ENCODE assay signal across 22 cellular contexts in genomic region chr10:112026438-112026837, GRCh38.
DNase-seq lines count a peak whose midpoint lies in the region; ATAC-seq and TF ChIP-seq lines count a peak whose summit lies in the region.
"Had no signal": no experiment of that assay in that cellular context is flagged by ENCODE, and none has a peak within 500 bp of the region (broad histone marks: within the 10 kb centered on the region; RNA-seq: fewer than 3 reads in every experiment).

No MANE protein-coding gene starts in this region.

- H3K36me3 Mint-ChIP-seq in endodermal cell (ENCODE audit: low read depth): no peaks in the 10 kb centered on the region
- peaks cover 4% of the 10 kb centered on the region for H3K36me3 Mint-ChIP-seq in neural crest cell (ENCODE audit: low read depth)
- H3K36me3 Mint-ChIP-seq: naive B cell; stimulated activated effector memory CD8-positive, alpha-beta T cell treated with anti-CD3 and anti-CD28 coated beads, Interleukin-12 subunit alpha, Interleukin-12 subunit beta, amount 100 ng/mL, for 72 hours had no signal

- H3K79me2 ChIP-seq in Loucy (ENCODE audit: insufficient read depth, low read length): no peaks in the 10 kb centered on the region

- H3K4me1 Mint-ChIP-seq in endodermal cell (peaks cover 17% of the 10 kb centered on the region), neural crest cell (no peaks in the 10 kb centered on the region)
- H3K4me1 Mint-ChIP-seq: naive B cell; stimulated activated effector memory CD8-positive, alpha-beta T cell treated with anti-CD3 and anti-CD28 coated beads, Interleukin-12 subunit alpha, Interleukin-12 subunit beta, amount 100 ng/mL, for 72 hours had no signal

- H3K4me3 Mint-ChIP-seq in endodermal cell: no peak overlapping the region
- H3K4me3 Mint-ChIP-seq in neural crest cell: no peak overlapping the region
- H3K4me3 Mint-ChIP-seq: activated T-helper 1 cell treated with anti-CD3 and anti-CD28 coated beads, Interleukin-12 subunit alpha, Interleukin-12 subunit beta, Interleukin-2, Interleukin-4 antibody, amounts not matched to agents 30 ng/mL and 10 ng/mL and 1 ng/mL, durations not matched to agents 14 hours and 24 hours and 36 hours; naive B cell; stimulated activated effector memory CD8-positive, alpha-beta T cell treated with anti-CD3 and anti-CD28 coated beads, Interleukin-12 subunit alpha, Interleukin-12 subunit beta, amount 100 ng/mL, for 72 hours had no signal

- no peak overlapping the region for H3K4me2 ChIP-seq in Loucy (ENCODE audit: low read depth, low read length, poor library complexity, severe bottlenecking)
- H3K4me2 ChIP-seq: BLaER1 treated with 17β-estradiol and CSF1 and Interleukin-3, amounts not matched to agents 10 nM and 100 nM had no signal

- H3K27ac Mint-ChIP-seq in endodermal cell: no peak overlapping the region
- H3K27ac Mint-ChIP-seq in neural crest cell (ENCODE audit: unreplicated experiment): no peak overlapping the region
- H3K27ac Mint-ChIP-seq: activated T-helper 1 cell treated with anti-CD3 and anti-CD28 coated beads, Interleukin-12 subunit alpha, Interleukin-12 subunit beta, Interleukin-2, Interleukin-4 antibody, amounts not matched to agents 30 ng/mL and 10 ng/mL and 1 ng/mL, durations not matched to agents 14 hours and 24 hours and 36 hours; naive B cell; stimulated activated effector memory CD8-positive, alpha-beta T cell treated with anti-CD3 and anti-CD28 coated beads, Interleukin-12 subunit alpha, Interleukin-12 subunit beta, amount 100 ng/mL, for 72 hours had no signal

- H3F3A ChIP-seq in Loucy (ENCODE audit: low read depth): no peaks in the 10 kb centered on the region

- no peak overlapping the region for H2AFZ ChIP-seq in Loucy (ENCODE audit: low read length)

- H3K9me3 Mint-ChIP-seq in endodermal cell (peaks cover 16% of the 10 kb centered on the region), neural crest cell (peaks cover 8% of the 10 kb centered on the region)

- 0 out of 3 replicates have a peak, but pooled peaks have one; percentile 16 for TF ChIP-seq CTCF in GM12872 (IDR thresholded peaks at IDR 0.05; ENCODE audit: insufficient read depth, low read depth, low read length)
- peak; percentile 37 for TF ChIP-seq CTCF in Loucy (conservative IDR thresholded peaks at IDR 0.05; ENCODE audit: low read length)
- peak; percentile 82 for TF ChIP-seq CTCF in endodermal cell (conservative IDR thresholded peaks at IDR 0.05)
- TF ChIP-seq CTCF in neural crest cell (conservative IDR thresholded peaks at IDR 0.05): peak; percentile 31

- H3K27ac ChIP-seq in endodermal cell (ENCODE audit: low read depth, low read length): no peak overlapping the region
- H3K27ac ChIP-seq: BLaER1 treated with 17β-estradiol and CSF1 and Interleukin-3, amounts not matched to agents 10 nM and 100 nM; tibial nerve had no signal

- H3K4me3 ChIP-seq in Loucy (ENCODE audit: low read length, poor library complexity, severe bottlenecking) (no peak overlapping the region), endodermal cell (ENCODE audit: low read length) (no peak overlapping the region)
- H3K4me3 ChIP-seq: BLaER1 treated with 17β-estradiol and CSF1 and Interleukin-3, amounts not matched to agents 10 nM and 100 nM; tibial nerve had no signal

- DNase-seq in endodermal cell (peak; percentile 67), neural crest cell (ENCODE audit: low read depth, low spot score) (no peak), NCI-H345 treated with DMSO at 0.1 percent for 48 hours (lab: John Stamatoyannopoulos, UW; ENCODE audit: unreplicated experiment) (no peak), NCI-H2171 treated with DMSO at 0.1 percent for 48 hours (lab: John Stamatoyannopoulos, UW) (no peak), GM19240 (ENCODE audit: insufficient read length, low spot score) (no peak)
- DNase-seq: activated CD8-positive, alpha-beta memory T cell treated with anti-CD3 and anti-CD28 coated beads for 24 hours; caudate nucleus; effector CD8-positive, alpha-beta T cell; left ventricle myocardium superior; naive B cell; NCI-H187 treated with DMSO at 0.1 percent for 48 hours; NCI-H69; posterior cingulate gyrus; T-helper 1 cell had no signal

- H3K27me3 Mint-ChIP-seq in endodermal cell (ENCODE audit: insufficient read depth): no peaks in the 10 kb centered on the region
- no peaks in the 10 kb centered on the region for H3K27me3 Mint-ChIP-seq in neural crest cell (ENCODE audit: low read depth)

- no peak for ATAC-seq in HG03571 (IDR thresholded peaks at IDR 0.05; ENCODE audit: unreplicated experiment)
- ATAC-seq: left ventricle myocardium superior; Right ventricle myocardium inferior; stimulated activated effector memory CD8-positive, alpha-beta T cell treated with anti-CD3 and anti-CD28 coated beads, Interleukin-12 subunit alpha, Interleukin-12 subunit beta, amount 100 ng/mL, for 72 hours had no signal

- no peak overlapping the region for H3K9ac ChIP-seq in Loucy (ENCODE audit: low read depth, low read length, poor library complexity, severe bottlenecking)
- no peak overlapping the region for H3K9ac ChIP-seq in endodermal cell (ENCODE audit: extremely low read depth, low read length, poor library complexity, severe bottlenecking)
- H3K9ac ChIP-seq: BLaER1 treated with 17β-estradiol and CSF1 and Interleukin-3, amounts not matched to agents 10 nM and 100 nM had no signal

- H4K20me1 ChIP-seq in Loucy (ENCODE audit: insufficient read depth, low read length, poor library complexity, severe bottlenecking): no peaks in the 10 kb centered on the region
- H4K20me1 ChIP-seq: BLaER1 treated with 17β-estradiol and CSF1 and Interleukin-3, amounts not matched to agents 10 nM and 100 nM had no signal

- H3K4me1 ChIP-seq in Loucy (ENCODE audit: insufficient read depth, low read length, poor library complexity, severe bottlenecking) (no peaks in the 10 kb centered on the region), endodermal cell (ENCODE audit: control insufficient read depth, insufficient read depth, low read length) (peaks cover 3% of the 10 kb centered on the region)
- H3K4me1 ChIP-seq: BLaER1 treated with 17β-estradiol and CSF1 and Interleukin-3, amounts not matched to agents 10 nM and 100 nM; tibial nerve had no signal

- no peaks in the 10 kb centered on the region for H3K9me2 ChIP-seq in Loucy (replicated peaks; ENCODE audit: low read depth, low read length)

- H3K9me3 ChIP-seq in Loucy (ENCODE audit: insufficient read depth, low read depth, low read length): peaks cover 7% of the 10 kb centered on the region; the same call in 1 of the 2 replicates
- H3K9me3 ChIP-seq in endodermal cell (ENCODE audit: control insufficient read depth, low read length): peaks cover 21% of the 10 kb centered on the region

- no peaks in the 10 kb centered on the region for H3K36me3 ChIP-seq in Loucy (ENCODE audit: insufficient read depth, low read length)
- no peaks in the 10 kb centered on the region for H3K36me3 ChIP-seq in endodermal cell (ENCODE audit: control insufficient read depth, insufficient read depth, low read length)
- H3K36me3 ChIP-seq: BLaER1 treated with 17β-estradiol and CSF1 and Interleukin-3, amounts not matched to agents 10 nM and 100 nM; tibial nerve had no signal

- no peaks in the 10 kb centered on the region for H3K27me3 ChIP-seq in Loucy (ENCODE audit: insufficient read depth, low read length, poor library complexity, severe bottlenecking)
- H3K27me3 ChIP-seq in endodermal cell (ENCODE audit: control insufficient read depth, insufficient read depth, low read length, poor library complexity, severe bottlenecking): no peaks in the 10 kb centered on the region
- H3K27me3 ChIP-seq: BLaER1 treated with 17β-estradiol and CSF1 and Interleukin-3, amounts not matched to agents 10 nM and 100 nM; tibial nerve had no signal

- WGBS in endodermal cell (ENCODE audit: insufficient coverage in 1 of 2, insufficient read length in 1 of 2), 2 experiments: 77 to 79% methylated on average over 4 of the region's 4 CpGs

Comparison
In these comparisons a context has a peak if more than half of its experiments do, and no peak if none do; other contexts are left out.
1. CTCF ChIP-seq: peak in every context shown above with its lines; median percentile 82 in endodermal cell; 37 in Loucy; 31 in neural crest cell; 16 in GM12872.